19 cellular contexts compared by ENCODE assay signal in the genomic region with DNA sequence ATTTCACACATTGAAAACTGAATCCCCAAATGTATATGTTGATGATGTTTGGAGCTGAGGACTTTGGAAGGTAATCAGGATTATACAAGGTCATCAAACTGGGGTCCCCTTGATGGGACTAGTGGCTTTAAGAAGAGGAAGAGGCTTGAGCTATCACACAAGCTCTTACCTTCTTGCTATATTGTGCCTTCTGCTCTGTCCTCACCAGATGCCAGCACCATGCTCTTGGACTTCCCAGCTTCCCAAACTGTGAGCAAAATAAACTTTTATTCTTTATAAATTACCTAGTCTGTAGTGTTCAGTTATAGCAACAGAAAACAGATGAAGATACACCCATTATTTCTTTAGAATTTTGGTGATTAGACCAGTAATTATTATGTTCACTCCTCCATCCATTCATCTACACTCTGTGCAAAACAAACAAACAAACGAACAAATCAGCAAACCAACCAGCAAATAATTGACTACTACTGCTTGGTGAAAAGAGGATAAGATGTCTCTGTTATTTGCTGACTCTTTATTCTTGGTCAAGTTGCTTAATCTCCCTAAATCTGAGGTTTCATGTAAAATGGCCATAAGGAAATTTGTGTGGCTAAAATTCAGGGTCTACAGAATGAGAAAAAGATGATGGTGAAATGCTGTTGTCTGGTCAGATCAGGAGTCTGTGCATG.
DNase-seq lines count a peak whose midpoint lies in the region; ATAC-seq and TF ChIP-seq lines count a peak whose summit lies in the region.
"Had no signal": no experiment of that assay in that cellular context is flagged by ENCODE, and none has a peak within 500 bp of the region (broad histone marks: within the 10 kb centered on the region; RNA-seq: fewer than 3 reads in every experiment).

No MANE protein-coding gene starts in this region.

- H3K36me3 ChIP-seq in IMR-90 (ENCODE audit: control insufficient read depth, insufficient read depth, low read length): no peaks in the 10 kb centered on the region
- no peaks in the 10 kb centered on the region for H3K36me3 ChIP-seq in mesenchymal stem cell (ENCODE audit: control insufficient read depth in 1 of 2, insufficient read depth in 2 of 2, low read depth in 1 of 2, low read length in 2 of 2)
- H3K36me3 ChIP-seq: thoracic aorta had no signal

- H2AK5ac ChIP-seq in IMR-90 (ENCODE audit: low read depth, low read length): peak overlapping the region; percentile 54; the same call in 1 of the 2 replicates
- H2AK5ac ChIP-seq in mesenchymal stem cell (ENCODE audit: low read length, severe bottlenecking): no peak overlapping the region

- H3K4me2 ChIP-seq in IMR-90 (ENCODE audit: low read depth, low read length) (peak overlapping the region; percentile 47), mesenchymal stem cell (ENCODE audit: low read length, poor library complexity, severe bottlenecking) (no peak overlapping the region)

- no peak overlapping the region for H3K9ac ChIP-seq in IMR-90 (ENCODE audit: low read depth, low read length)
- H3K9ac ChIP-seq in mesenchymal stem cell (ENCODE audit: low read length): peak overlapping the region; percentile 18

- H3K79me1 ChIP-seq in IMR-90 (ENCODE audit: low read depth in 1 of 2, low read length in 2 of 2) (no peaks in the 10 kb centered on the region), mesenchymal stem cell (replicated peaks; ENCODE audit: low read length, poor library complexity, severe bottlenecking) (no peaks in the 10 kb centered on the region)

- BruUV-seq in IMR-90 (replicated peaks; lab: Mats Ljungman, UMichigan): no TSS peak

- H2BK120ac ChIP-seq in IMR-90 (ENCODE audit: low read depth, low read length): 0 out of 2 replicates have a peak overlapping the region, but pooled peaks have one; percentile 37
- peak overlapping the region; percentile 30 for H2BK120ac ChIP-seq in mesenchymal stem cell (ENCODE audit: low read depth, low read length)

- intact Hi-C loops in IMR-90 (cut with micrococcal nuclease): loop anchor here (10.0 kb wide), 1 partner anchor 305 kb away; no protein-coding TSS in a partner anchor

- no peak for TF ChIP-seq RAD21 in IMR-90 (IDR thresholded peaks at IDR 0.05; ENCODE audit: low read length)

- H2BK5ac ChIP-seq in IMR-90 (ENCODE audit: low read depth, low read length, poor library complexity, severe bottlenecking): no peak overlapping the region
- H2BK5ac ChIP-seq in mesenchymal stem cell (ENCODE audit: low read depth, low read length, poor library complexity, severe bottlenecking): no peak overlapping the region

- in situ Hi-C loops in IMR-90 (cut with MboI; ENCODE audit: low sequenced_read_pairs): no loop called here

- H2BK15ac ChIP-seq in IMR-90 (ENCODE audit: low read depth, low read length): peak overlapping the region; percentile 37; the same call in 1 of the 3 replicates
- H2BK15ac ChIP-seq in mesenchymal stem cell (ENCODE audit: low read depth, poor library complexity, severe bottlenecking): no peak overlapping the region

- no peak overlapping the region for H2BK12ac ChIP-seq in mesenchymal stem cell (ENCODE audit: low read length in 2 of 2)

- CTCF ChIA-PET in IMR-90 (lab: Yijun Ruan, JAX): no interaction called here

- H3K4ac ChIP-seq in IMR-90 (ENCODE audit: low read depth, low read length) (peak overlapping the region; percentile 68; the same call in 1 of the 2 replicates), mesenchymal stem cell (ENCODE audit: low read depth in 1 of 2, low read length in 2 of 2) (no peak overlapping the region)

- peak overlapping the region; percentile 38; the same call in 1 of the 2 replicates for H2BK20ac ChIP-seq in IMR-90 (ENCODE audit: low read depth, low read length)

- H3K4me3 ChIP-seq in IMR-90 (ENCODE audit: insufficient read depth, low read depth, low read length): no peak overlapping the region
- peak overlapping the region in 1 of 2 experiments; percentile 19 for H3K4me3 ChIP-seq in mesenchymal stem cell (ENCODE audit: insufficient read depth in 1 of 2, low read depth in 1 of 2, low read length in 2 of 2)
- H3K4me3 ChIP-seq: thoracic aorta had no signal

- no peak for TF ChIP-seq CTCF in IMR-90 (conservative IDR thresholded peaks at IDR 0.05; ENCODE audit: low read depth, low read length)

- no peaks in the 10 kb centered on the region for H4K20me1 ChIP-seq in IMR-90 (ENCODE audit: insufficient read depth, low read length)

- H3K4me1 ChIP-seq in IMR-90 (ENCODE audit: control insufficient read depth, insufficient read depth, low read length): peaks cover 6% of the 10 kb centered on the region
- H3K4me1 ChIP-seq in mesenchymal stem cell (ENCODE audit: control insufficient read depth, insufficient read depth, low read depth, low read length): peaks cover 4% of the 10 kb centered on the region

- no peak overlapping the region for H3K56ac ChIP-seq in IMR-90 (ENCODE audit: extremely low read depth, insufficient read depth, low read length)

- H4K8ac ChIP-seq in IMR-90 (ENCODE audit: low read depth in 2 of 2, low read length in 2 of 2): 0 out of 4 replicates have a peak overlapping the region, but pooled peaks of 1 of the 2 experiments have one; percentile 11
- no peak overlapping the region for H4K8ac ChIP-seq in mesenchymal stem cell (ENCODE audit: low read length)

- peak overlapping the region; percentile 32; the same call in 1 of the 2 replicates for H3K27ac ChIP-seq in IMR-90 (ENCODE audit: insufficient read depth, low read length)
- H3K27ac ChIP-seq in mesenchymal stem cell (ENCODE audit: low read length, poor library complexity, severe bottlenecking): no peak overlapping the region
- H3K27ac ChIP-seq: thoracic aorta had no signal

- POLR2A ChIA-PET in IMR-90 (lab: Charles Lee; ENCODE audit: unreplicated experiment): no interaction called here

- no peak overlapping the region for H2AFZ ChIP-seq in IMR-90 (replicated peaks; ENCODE audit: low read length, poor library complexity)
- H2AFZ ChIP-seq in mesenchymal stem cell (ENCODE audit: low read depth, low read length): no peak overlapping the region

- dilution Hi-C loops in IMR-90 (cut with HindIII; ENCODE audit: low sequenced_read_pairs, unreplicated experiment): no loop called here

- H3K23ac ChIP-seq in IMR-90 (ENCODE audit: low read depth, low read length) (no peak overlapping the region), mesenchymal stem cell (ENCODE audit: low read length in 2 of 2) (no peak overlapping the region)

- H2AK9ac ChIP-seq in IMR-90 (replicated peaks; ENCODE audit: low read depth, low read length, poor library complexity): no peak overlapping the region

- H3K9me3 ChIP-seq in IMR-90 (ENCODE audit: control insufficient read depth, insufficient read depth, low read length) (no peaks in the 10 kb centered on the region), mesenchymal stem cell (ENCODE audit: control insufficient read depth, low read length) (no peaks in the 10 kb centered on the region)
- H3K9me3 ChIP-seq: thoracic aorta had no signal

- H3K18ac ChIP-seq in IMR-90 (ENCODE audit: low read depth, low read length) (peak overlapping the region; percentile 50), mesenchymal stem cell (ENCODE audit: low read depth in 1 of 2, low read length in 2 of 2) (no peak overlapping the region)

- H3K14ac ChIP-seq in IMR-90 (replicated peaks; ENCODE audit: low read depth, low read length) (no peak overlapping the region), mesenchymal stem cell (ENCODE audit: low read length in 2 of 2) (no peak overlapping the region)

- WGBS in IMR-90 (ENCODE audit: extremely low coverage in 2 of 2, insufficient read length in 1 of 2), 2 experiments: no CpG with 5 or more reads among the region's 1 CpG
- WGBS in mesenchymal stem cell: no CpG with 5 or more reads among the region's 1 CpG

- H4K5ac ChIP-seq in IMR-90 (ENCODE audit: low read depth, low read length): no peak overlapping the region

- H4K91ac ChIP-seq in IMR-90 (ENCODE audit: insufficient read depth, low read depth, low read length) (no peak overlapping the region), mesenchymal stem cell (ENCODE audit: low read length) (no peak overlapping the region)

- no peak for TF ChIP-seq POLR2A in IMR-90 (IDR thresholded peaks at IDR 0.05; ENCODE audit: low read depth, low read length)

- peak; percentile 21 for ATAC-seq in GM18867 (IDR thresholded peaks at IDR 0.05; ENCODE audit: unreplicated experiment)
- peak; percentile 22 for ATAC-seq in HG02759 (IDR thresholded peaks at IDR 0.05; ENCODE audit: unreplicated experiment)
- ATAC-seq in IMR-90 (ENCODE audit: low read depth): peak; percentile 53
- ATAC-seq: natural killer cell had no signal

- peaks cover 9% of the 10 kb centered on the region for H3K9me1 ChIP-seq in IMR-90 (ENCODE audit: insufficient read depth, low read length)

- no peaks in the 10 kb centered on the region for H3K27me3 ChIP-seq in IMR-90 (ENCODE audit: control insufficient read depth, insufficient read depth, low read length)
- H3K27me3 ChIP-seq in mesenchymal stem cell (ENCODE audit: control insufficient read depth in 1 of 2, insufficient read depth in 1 of 2, low read length in 2 of 2): no peaks in the 10 kb centered on the region

- no peak for DNase-seq in IMR-90
- DNase-seq in mesenchymal stem cell: peak; percentile 29
- no peak for DNase-seq in DMS79 (lab: John Stamatoyannopoulos, UW)
- no peak for DNase-seq in NCI-H1436 treated with DMSO at 0.1 percent for 48 hours (lab: John Stamatoyannopoulos, UW)
- no peak for DNase-seq in NCI-H446 (lab: John Stamatoyannopoulos, UW)
- no peak for DNase-seq in occipital lobe (lab: John Stamatoyannopoulos, UW)
- DNase-seq: activated CD4-positive, alpha-beta T cell treated with anti-CD3 and anti-CD28 coated beads for 1 hour; activated effector memory CD4-positive, alpha-beta T cell treated with anti-CD3 and anti-CD28 coated beads, Interleukin-2, amount 50 U/mL, for 16 hours; amygdala; hippocampal formation; kidney; natural killer cell; NCI-H187; posterior cingulate gyrus; SIG-M5; T-helper 9 cell had no signal

TF ChIP-seq in IMR-90, 13 proteins besides CTCF, POLR2A, EP300 and RAD21:
- peak; percentile 35; the same call in 1 of the 2 replicates for TF ChIP-seq MAFK (IDR thresholded peaks at IDR 0.05; ENCODE audit: low read depth, low read length)
- no peak for TF ChIP-seq MAZ (IDR thresholded peaks at IDR 0.05; ENCODE audit: borderline replicate concordance, low read depth, low read length)
